ENCODE assay signal across 8 cellular contexts in genomic region chr15:45522179-45522930, GRCh38. TPM values are rescaled to one million over a fixed set of nuclear protein-coding genes. Genes with fewer than 3 reads are reported as not detected.
DNase-seq lines count a peak whose midpoint lies in the region; ATAC-seq and TF ChIP-seq lines count a peak whose summit lies in the region.

Gene SLC30A4, minus strand, starts transcription at chr15:45522755. Its CDS starts 401 bp downstream, at chr15:45522354.

- CTCF ChIA-PET in GM10248 (lab: Yijun Ruan, JAX), result interaction anchor here (0.9 to 1.2 kb wide), 2 partner anchors 10 to 92 kb away, joined by 3 to 4 read pairs; no protein-coding TSS in a partner anchor

- H3K9ac ChIP-seq in Loucy (ENCODE audit: low read depth, low read length, poor library complexity, severe bottlenecking) (peak within 1 kb of the TSS; percentile 71), colonic mucosa (ENCODE audit: low read depth in 2 of 2, low read length in 2 of 2) (peak within 1 kb of the TSS; percentile 63 to 76)

- peak; percentile 88 for DNase-seq in GM10248 (ENCODE audit: extremely low spot score)
- peak; percentile 13 for DNase-seq in GOT3 (lab: John Stamatoyannopoulos, UW)
- DNase-seq in activated CD4-positive, alpha-beta T cell treated with anti-CD3 and anti-CD28 coated beads, Interleukin-2, amount 10 ng/mL, durations not matched to agents 24 days and 14 days, result peak; percentile 92
- DNase-seq in colonic mucosa, result peak; percentile 65
- peak; percentile 62 to 89 for DNase-seq in left lung
- peak; percentile 54 for DNase-seq in stimulated activated CD4-positive, alpha-beta T cell treated with anti-CD3 and anti-CD28 coated beads, Interleukin-2, amount 100 ng/mL, for 4 hours (ENCODE audit: low read depth)
- no peak for DNase-seq in NCI-H128 (lab: John Stamatoyannopoulos, UW; ENCODE audit: unreplicated experiment)

- no peaks in the 10 kb centered on the region for H3K36me3 ChIP-seq in Loucy (ENCODE audit: insufficient read depth, low read length)
- no peaks in the 10 kb centered on the region for H3K36me3 ChIP-seq in colonic mucosa
- no peaks in the 10 kb centered on the region for H3K36me3 ChIP-seq in left lung

- no peaks in the 10 kb centered on the region for H3K79me2 ChIP-seq in Loucy (ENCODE audit: insufficient read depth, low read length)

- H3K27ac ChIP-seq in colonic mucosa (peak within 1 kb of the TSS; percentile 81), left lung (peak within 1 kb of the TSS; percentile 69 to 74)

- no peaks in the 10 kb centered on the region for H4K20me1 ChIP-seq in Loucy (ENCODE audit: insufficient read depth, low read length, poor library complexity, severe bottlenecking)

- no peaks in the 10 kb centered on the region for H3K9me3 Mint-ChIP-seq in activated CD4-positive, alpha-beta T cell treated with anti-CD3 and anti-CD28 coated beads, Interleukin-2, amount 10 ng/mL, durations not matched to agents 24 days and 14 days

- H3K4me3 ChIP-seq in Loucy (ENCODE audit: low read length, poor library complexity, severe bottlenecking) (peak within 1 kb of the TSS; percentile 83), colonic mucosa (peak within 1 kb of the TSS; percentile 66), left lung (peak within 1 kb of the TSS; percentile 69 to 76)

- no peaks in the 10 kb centered on the region for H3K36me3 Mint-ChIP-seq in activated CD4-positive, alpha-beta T cell treated with anti-CD3 and anti-CD28 coated beads, Interleukin-2, amount 10 ng/mL, durations not matched to agents 24 days and 14 days (ENCODE audit: low read depth)

- peak within 1 kb of the TSS; percentile 85 for H3K4me3 Mint-ChIP-seq in activated CD4-positive, alpha-beta T cell treated with anti-CD3 and anti-CD28 coated beads, Interleukin-2, amount 10 ng/mL, durations not matched to agents 24 days and 14 days

- H3K4me2 ChIP-seq in Loucy (ENCODE audit: low read depth, low read length, poor library complexity, severe bottlenecking), result peak within 1 kb of the TSS; percentile 84

- H3K4me1 ChIP-seq in Loucy (ENCODE audit: insufficient read depth, low read length, poor library complexity, severe bottlenecking) (peaks cover 14% of the 10 kb centered on the region), colonic mucosa (peaks cover 7% of the 10 kb centered on the region), left lung (peaks cover 6 to 34% of the 10 kb centered on the region in 2 donors)

- peak within 1 kb of the TSS; percentile 97 for H2AFZ ChIP-seq in Loucy (ENCODE audit: low read length)

- no peaks in the 10 kb centered on the region for H3K9me2 ChIP-seq in Loucy (replicated peaks; ENCODE audit: low read depth, low read length)

- intact Hi-C loops in activated CD4-positive, alpha-beta T cell treated with anti-CD3 and anti-CD28 coated beads, Interleukin-2, amount 10 ng/mL, durations not matched to agents 24 days and 14 days (cut with micrococcal nuclease), result loop anchor here (2.0 to 5.0 kb wide), 3 partner anchors 64 to 116 kb away; partner anchors contain the start of gene BLOC1S6
- intact Hi-C loops in colonic mucosa (cut with DNase I) (loop anchor here (10.0 kb wide), 1 partner anchor 62 kb away; the partner anchor contains the start of gene BLOC1S6), left lung (cut with DNase I) (no loop called here)

- TF ChIP-seq CTCF in GM10248 (IDR thresholded peaks at IDR 0.05; ENCODE audit: control extremely low read depth, extremely low read depth, low read depth, missing control alignments) (peak; percentile 32), Loucy (conservative IDR thresholded peaks at IDR 0.05; ENCODE audit: low read length) (peak; percentile 47), colonic mucosa (IDR thresholded peaks at IDR 0.05) (peak; percentile 15), left lung (IDR thresholded peaks at IDR 0.05) (peak in 1 of 2 donors; percentile 18)

- H3K27me3 ChIP-seq in Loucy (ENCODE audit: insufficient read depth, low read length, poor library complexity, severe bottlenecking), result no peaks in the 10 kb centered on the region
- no peaks in the 10 kb centered on the region for H3K27me3 ChIP-seq in colonic mucosa
- H3K27me3 ChIP-seq in left lung, result peaks cover 0 to 44% of the 10 kb centered on the region in 2 donors

- H3F3A ChIP-seq in Loucy (ENCODE audit: low read depth), result no peaks in the 10 kb centered on the region

- peak within 1 kb of the TSS; percentile 72 for H3K27ac Mint-ChIP-seq in activated CD4-positive, alpha-beta T cell treated with anti-CD3 and anti-CD28 coated beads, Interleukin-2, amount 10 ng/mL, durations not matched to agents 24 days and 14 days

- POLR2A ChIA-PET in GM10248 (lab: Yijun Ruan, JAX), result no interaction called here

- peaks cover 19% of the 10 kb centered on the region for H3K4me1 Mint-ChIP-seq in activated CD4-positive, alpha-beta T cell treated with anti-CD3 and anti-CD28 coated beads, Interleukin-2, amount 10 ng/mL, durations not matched to agents 24 days and 14 days

- no peaks in the 10 kb centered on the region for H3K9me3 ChIP-seq in Loucy (ENCODE audit: insufficient read depth, low read depth, low read length)
- no peaks in the 10 kb centered on the region for H3K9me3 ChIP-seq in colonic mucosa
- H3K9me3 ChIP-seq in left lung, result no peaks in the 10 kb centered on the region

- ATAC-seq in left lung, result peak; percentile 94

- peaks cover 25% of the 10 kb centered on the region for H3K27me3 Mint-ChIP-seq in activated CD4-positive, alpha-beta T cell treated with anti-CD3 and anti-CD28 coated beads, Interleukin-2, amount 10 ng/mL, durations not matched to agents 24 days and 14 days

RNA-seq across cellular contexts. Expression of gene SLC30A4, which starts in this region (rescaled TPM):
- total RNA-seq in activated CD4-positive, alpha-beta T cell treated with anti-CD3 and anti-CD28 coated beads, Interleukin-2, amount 10 ng/mL, durations not matched to agents 24 days and 14 days, result 0.90 and 1.2 TPM in 2 replicates
- total RNA-seq in colonic mucosa (10 to 100 TPM in 1 of 2 donors, 1 to 10 TPM in 1; 4.5 to 10.7 TPM), left lung (1 to 10 TPM; 5.1 to 6.1 TPM)

Comparison
In these comparisons a context has a peak if more than half of its experiments do, and no peak if none do; other contexts are left out.
1. intact Hi-C loops: an anchor here in activated CD4-positive, alpha-beta T cell treated with anti-CD3 and anti-CD28 coated beads, Interleukin-2, amount 10 ng/mL, durations not matched to agents 24 days and 14 days (2.0 to 5.0 kb wide) and colonic mucosa (10.0 kb wide); none called in left lung.